In the genomic region with DNA sequence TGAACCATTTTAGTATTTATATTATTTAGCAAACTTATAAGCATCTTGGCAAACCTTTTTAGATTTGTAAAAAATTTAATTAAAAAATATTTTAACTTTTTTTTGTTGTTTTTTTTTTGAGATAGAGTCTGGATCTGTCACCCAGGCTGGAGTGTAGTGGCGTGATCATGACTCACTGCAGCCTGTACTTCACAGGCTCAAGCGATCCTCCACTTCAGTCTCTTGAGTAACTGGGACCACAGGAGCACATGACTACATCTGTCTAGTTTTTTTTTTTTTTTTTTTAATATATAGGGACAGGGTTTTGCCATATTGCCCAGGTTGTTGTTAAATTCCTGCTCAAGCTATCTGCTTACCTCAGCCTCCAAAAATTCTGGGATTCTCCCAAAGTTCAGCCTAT, we compare ENCODE assay signal across 11 cellular contexts.
"Had no signal": no experiment of that assay in that cellular context is flagged by ENCODE, and none has a peak within 500 bp of the region (broad histone marks: within the 10 kb centered on the region; RNA-seq: fewer than 3 reads in every experiment).

No MANE protein-coding gene starts in this region.

- H3K4me1 ChIP-seq: thyroid gland had no signal

- H3K4me3 ChIP-seq: thyroid gland had no signal

- DNase-seq: activated CD4-positive, alpha-beta T cell treated with anti-CD3 and anti-CD28 coated beads for 1 hour; activated CD4-positive, alpha-beta T cell treated with anti-CD3 and anti-CD28 coated beads, Interleukin-2, amount 50 U/mL, for 48 hours; activated naive CD4-positive, alpha-beta T cell treated with anti-CD3 and anti-CD28 coated beads, Interleukin-2, amount 10 ng/mL, durations not matched to agents 7 days and 5 days; foreskin fibroblast; retina; stimulated activated naive B cell treated with anti-CD40 and anti-IgM and Interleukin-4, amounts not matched to agents 10 μg/mL and 1 μg/mL and 100 μg/mL, for 72 hours; thyroid gland had no signal

- H3K27ac ChIP-seq: thyroid gland, VCaP had no signal

- H3K27me3 ChIP-seq: thyroid gland had no signal

- FAIRE-seq: colon, endometrium had no signal

- ATAC-seq: natural killer cell treated with Interleukin-12 subunit alpha and Interleukin-12 subunit beta and Interleukin-15 and Interleukin-18, amount 100 ng/mL, for 72 hours; stimulated activated naive B cell treated with anti-CD40 and anti-IgM and Interleukin-4, amounts not matched to agents 10 μg/mL and 1 μg/mL and 100 μg/mL, for 72 hours had no signal

- H3K36me3 ChIP-seq: thyroid gland had no signal

- H3K9me3 ChIP-seq: thyroid gland had no signal
